9 cellular contexts compared by ENCODE assay signal in genomic region chr7:126227055-126227454, GRCh38.
"Had no signal": no experiment of that assay in that cellular context is flagged by ENCODE, and none has a peak within 500 bp of the region (broad histone marks: within the 10 kb centered on the region; RNA-seq: fewer than 3 reads in every experiment).

No MANE protein-coding gene starts in this region.

- H3K4me3 ChIP-seq: GM23248, GM23338, HAP-1 had no signal

- H3K36me3 ChIP-seq: HAP-1 had no signal

- H3K4me1 ChIP-seq: HAP-1 had no signal

- H2AFZ ChIP-seq: GM23248, GM23338 had no signal

- DNase-seq: GM23248, GOT3, H7, H9, HCEC 1CT, HFFc6 had no signal

- ATAC-seq: GM23338, HCT116 had no signal

- H3K9ac ChIP-seq: GM23248 had no signal

- H3K27ac ChIP-seq: GM23248 had no signal

- H3K4me2 ChIP-seq: GM23338 had no signal

- H3K9me3 ChIP-seq: HAP-1 had no signal
